Comparison of ENCODE assay signal across 12 cellular contexts in the genomic region with DNA sequence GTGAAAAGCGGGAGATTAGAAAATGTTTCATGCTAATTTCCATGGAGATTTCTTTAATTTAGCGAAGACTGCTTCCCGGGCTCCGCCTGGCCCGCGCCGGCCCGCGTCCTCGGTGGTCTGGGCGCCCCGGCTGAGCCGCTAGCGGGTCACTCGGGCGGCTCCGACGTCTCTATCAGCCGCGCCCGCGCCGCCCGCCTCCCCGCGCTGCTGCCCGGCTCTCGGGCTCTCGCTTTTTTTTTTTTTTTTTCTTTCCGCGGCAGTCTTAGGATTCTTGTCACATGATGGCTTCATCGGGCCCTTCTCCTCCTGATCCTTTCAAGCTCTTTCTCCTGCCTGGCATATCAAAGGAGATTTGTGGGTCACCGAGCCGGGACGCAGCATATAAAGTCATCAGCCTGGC.
DNase-seq lines count a peak whose midpoint lies in the region; ATAC-seq and TF ChIP-seq lines count a peak whose summit lies in the region.
"Had no signal": no experiment of that assay in that cellular context is flagged by ENCODE, and none has a peak within 500 bp of the region (broad histone marks: within the 10 kb centered on the region; RNA-seq: fewer than 3 reads in every experiment).

No MANE protein-coding gene starts in this region.

- H3K9me3 ChIP-seq in lower lobe of right lung: no peaks in the 10 kb centered on the region
- no peaks in the 10 kb centered on the region for H3K9me3 ChIP-seq in thoracic aorta
- H3K9me3 ChIP-seq: spleen had no signal

- H3K36me3 ChIP-seq in lower lobe of right lung (no peaks in the 10 kb centered on the region), thoracic aorta (no peaks in the 10 kb centered on the region)
- H3K36me3 ChIP-seq: spleen had no signal

- ATAC-seq in lower lobe of right lung (no peak), thoracic aorta (ENCODE audit: insufficient number of reproducible peaks, low FRiP score, low read depth) (no peak), HG02938 (IDR thresholded peaks at IDR 0.05; ENCODE audit: unreplicated experiment) (no peak), GM19452 (IDR thresholded peaks at IDR 0.05; ENCODE audit: unreplicated experiment) (no peak)
- ATAC-seq: left colon had no signal

- DNase-seq in NCI-H82 (lab: John Stamatoyannopoulos, UW) (peak; percentile 10), NCI-H82 treated with DMSO at 0.1 percent for 48 hours (lab: John Stamatoyannopoulos, UW; ENCODE audit: unreplicated experiment) (no peak), dorsolateral prefrontal cortex (no peak), lower lobe of right lung (no peak), thoracic aorta (ENCODE audit: low spot score) (no peak)
- no peak for DNase-seq in stimulated activated CD4-positive, alpha-beta T cell treated with anti-CD3 and anti-CD28 coated beads, Interleukin-4, amount 100 ng/mL, for 1 hour
- DNase-seq: DND-41, IMR-90, left colon, spleen had no signal

- H3K4me1 ChIP-seq in lower lobe of right lung (no peaks in the 10 kb centered on the region), thoracic aorta (ENCODE audit: control insufficient read depth in 1 of 2, low read depth in 2 of 2) (no peaks in the 10 kb centered on the region)
- H3K4me1 ChIP-seq: spleen had no signal

- H3K27ac ChIP-seq in dorsolateral prefrontal cortex: no peak overlapping the region
- no peak overlapping the region for H3K27ac ChIP-seq in lower lobe of right lung
- H3K27ac ChIP-seq in thoracic aorta: no peak overlapping the region
- H3K27ac ChIP-seq: spleen had no signal

- intact Hi-C loops in dorsolateral prefrontal cortex (cut with DNase I): no loop called here
- intact Hi-C loops in lower lobe of right lung (cut with DNase I): no loop called here

- H3K4me3 ChIP-seq in dorsolateral prefrontal cortex (peak overlapping the region in 51 of 59 donors; percentile 3 to 59 (median 32)), lower lobe of right lung (peak overlapping the region; percentile 28), thoracic aorta (peak overlapping the region; percentile 50)

- peaks cover 0 to 77% (median 27%) of the 10 kb centered on the region in 45 donors for H3K27me3 ChIP-seq in dorsolateral prefrontal cortex
- peaks cover 23% of the 10 kb centered on the region for H3K27me3 ChIP-seq in lower lobe of right lung (ENCODE audit: low read depth)
- H3K27me3 ChIP-seq in thoracic aorta (replicated peaks; ENCODE audit: insufficient read depth): no peaks in the 10 kb centered on the region

- no peak for TF ChIP-seq CTCF in dorsolateral prefrontal cortex (IDR thresholded peaks at IDR 0.05 in 54 of 56, conservative IDR thresholded peaks at IDR 0.05 in 2 of 56; ENCODE audit: low read depth in 1 of 56, partially characterized antibody in 56 of 56)
- no peak for TF ChIP-seq CTCF in lower lobe of right lung (IDR thresholded peaks at IDR 0.05)
- TF ChIP-seq CTCF in thoracic aorta (IDR thresholded peaks at IDR 0.05): no peak
